1 cellular context compared by ENCODE assay signal in the genomic region with DNA sequence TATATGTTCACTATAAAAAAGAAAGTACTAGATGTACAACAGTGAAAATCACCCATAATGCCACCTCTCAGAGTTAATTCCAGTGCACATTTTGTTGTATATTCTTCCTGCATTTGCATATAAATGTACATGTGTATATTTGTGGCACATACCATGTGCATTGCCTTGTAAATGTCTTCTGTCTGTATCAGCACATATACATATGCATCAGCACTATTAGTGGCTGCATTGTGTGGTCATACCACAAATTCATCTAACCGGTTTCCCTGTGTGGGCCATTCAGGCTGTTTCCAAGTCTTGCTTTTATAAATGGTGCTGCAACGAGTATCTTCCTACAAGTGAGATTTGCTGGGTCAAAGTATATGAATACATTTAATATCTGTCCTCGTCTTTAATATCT.
TF ChIP-seq lines count a peak whose summit lies in the region.

No MANE protein-coding gene starts in this region.

TF ChIP-seq in K562, 482 proteins besides CTCF, POLR2A, EP300 and RAD21:
- peak; percentile 46; the same call in 1 of the 2 replicates for TF ChIP-seq C11orf30 (IDR thresholded peaks at IDR 0.05; ENCODE audit: low read depth)
- no peak for TF ChIP-seq STAT5B (CRISPR knock-in tag; IDR thresholded peaks at IDR 0.05)
- no peak for TF ChIP-seq CHCHD3 (CRISPR knock-in tag; IDR thresholded peaks at IDR 0.05)
- TF ChIP-seq KDM1A (IDR thresholded peaks at IDR 0.05), result peak in 1 of 2 experiments; percentile 65; a peak in 1 of 4 replicates
- TF ChIP-seq ZNF311 (CRISPR knock-in tag; IDR thresholded peaks at IDR 0.05), result no peak
- no peak for TF ChIP-seq RFX1 (IDR thresholded peaks at IDR 0.05)
- TF ChIP-seq, protein P1, sequence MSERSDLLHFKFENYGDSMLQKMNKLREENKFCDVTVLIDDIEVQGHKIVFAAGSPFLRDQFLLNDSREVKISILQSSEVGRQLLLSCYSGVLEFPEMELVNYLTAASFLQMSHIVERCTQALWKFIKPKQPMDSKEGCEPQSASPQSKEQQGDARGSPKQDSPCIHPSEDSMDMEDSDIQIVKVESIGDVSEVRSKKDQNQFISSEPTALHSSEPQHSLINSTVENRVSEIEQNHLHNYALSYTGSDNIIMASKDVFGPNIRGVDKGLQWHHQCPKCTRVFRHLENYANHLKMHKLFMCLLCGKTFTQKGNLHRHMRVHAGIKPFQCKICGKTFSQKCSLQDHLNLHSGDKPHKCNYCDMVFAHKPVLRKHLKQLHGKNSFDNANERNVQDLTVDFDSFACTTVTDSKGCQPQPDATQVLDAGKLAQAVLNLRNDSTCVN (CRISPR knock-in tag; IDR thresholded peaks at IDR 0.05), result no peak
- no peak for TF ChIP-seq FOXP1 (CRISPR knock-in tag; IDR thresholded peaks at IDR 0.05)
- TF ChIP-seq, protein P2, sequence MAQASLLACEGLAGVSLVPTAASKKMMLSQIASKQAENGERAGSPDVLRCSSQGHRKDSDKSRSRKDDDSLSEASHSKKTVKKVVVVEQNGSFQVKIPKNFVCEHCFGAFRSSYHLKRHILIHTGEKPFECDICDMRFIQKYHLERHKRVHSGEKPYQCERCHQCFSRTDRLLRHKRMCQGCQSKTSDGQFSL (CRISPR knock-in tag; IDR thresholded peaks at IDR 0.05), result no peak
- TF ChIP-seq, protein P2 (tag; IDR thresholded peaks at IDR 0.05), result no peak
- no peak for TF ChIP-seq TBP (optimal IDR thresholded peaks at IDR 0.05; ENCODE audit: low read depth, low read length)
- TF ChIP-seq, protein P3, sequence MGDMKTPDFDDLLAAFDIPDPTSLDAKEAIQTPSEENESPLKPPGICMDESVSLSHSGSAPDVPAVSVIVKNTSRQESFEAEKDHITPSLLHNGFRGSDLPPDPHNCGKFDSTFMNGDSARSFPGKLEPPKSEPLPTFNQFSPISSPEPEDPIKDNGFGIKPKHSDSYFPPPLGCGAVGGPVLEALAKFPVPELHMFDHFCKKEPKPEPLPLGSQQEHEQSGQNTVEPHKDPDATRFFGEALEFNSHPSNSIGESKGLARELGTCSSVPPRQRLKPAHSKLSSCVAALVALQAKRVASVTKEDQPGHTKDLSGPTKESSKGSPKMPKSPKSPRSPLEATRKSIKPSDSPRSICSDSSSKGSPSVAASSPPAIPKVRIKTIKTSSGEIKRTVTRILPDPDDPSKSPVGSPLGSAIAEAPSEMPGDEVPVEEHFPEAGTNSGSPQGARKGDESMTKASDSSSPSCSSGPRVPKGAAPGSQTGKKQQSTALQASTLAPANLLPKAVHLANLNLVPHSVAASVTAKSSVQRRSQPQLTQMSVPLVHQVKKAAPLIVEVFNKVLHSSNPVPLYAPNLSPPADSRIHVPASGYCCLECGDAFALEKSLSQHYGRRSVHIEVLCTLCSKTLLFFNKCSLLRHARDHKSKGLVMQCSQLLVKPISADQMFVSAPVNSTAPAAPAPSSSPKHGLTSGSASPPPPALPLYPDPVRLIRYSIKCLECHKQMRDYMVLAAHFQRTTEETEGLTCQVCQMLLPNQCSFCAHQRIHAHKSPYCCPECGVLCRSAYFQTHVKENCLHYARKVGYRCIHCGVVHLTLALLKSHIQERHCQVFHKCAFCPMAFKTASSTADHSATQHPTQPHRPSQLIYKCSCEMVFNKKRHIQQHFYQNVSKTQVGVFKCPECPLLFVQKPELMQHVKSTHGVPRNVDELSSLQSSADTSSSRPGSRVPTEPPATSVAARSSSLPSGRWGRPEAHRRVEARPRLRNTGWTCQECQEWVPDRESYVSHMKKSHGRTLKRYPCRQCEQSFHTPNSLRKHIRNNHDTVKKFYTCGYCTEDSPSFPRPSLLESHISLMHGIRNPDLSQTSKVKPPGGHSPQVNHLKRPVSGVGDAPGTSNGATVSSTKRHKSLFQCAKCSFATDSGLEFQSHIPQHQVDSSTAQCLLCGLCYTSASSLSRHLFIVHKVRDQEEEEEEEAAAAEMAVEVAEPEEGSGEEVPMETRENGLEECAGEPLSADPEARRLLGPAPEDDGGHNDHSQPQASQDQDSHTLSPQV (IDR thresholded peaks at IDR 0.05), result 0 out of 2 replicates have a peak, but pooled peaks have one; percentile 6
- TF ChIP-seq MEF2D (tag; conservative IDR thresholded peaks at IDR 0.05; ENCODE audit: low read depth), result no peak
- no peak for TF ChIP-seq ZNF431 (CRISPR knock-in tag; IDR thresholded peaks at IDR 0.05)
- no peak for TF ChIP-seq JUNB (CRISPR knock-in tag; conservative IDR thresholded peaks at IDR 0.05)
- peak; percentile 51; the same call in 1 of the 2 replicates for TF ChIP-seq ZNF316 (IDR thresholded peaks at IDR 0.05)
- TF ChIP-seq ZNF785 (CRISPR knock-in tag; IDR thresholded peaks at IDR 0.05), result no peak
- TF ChIP-seq, protein P4, sequence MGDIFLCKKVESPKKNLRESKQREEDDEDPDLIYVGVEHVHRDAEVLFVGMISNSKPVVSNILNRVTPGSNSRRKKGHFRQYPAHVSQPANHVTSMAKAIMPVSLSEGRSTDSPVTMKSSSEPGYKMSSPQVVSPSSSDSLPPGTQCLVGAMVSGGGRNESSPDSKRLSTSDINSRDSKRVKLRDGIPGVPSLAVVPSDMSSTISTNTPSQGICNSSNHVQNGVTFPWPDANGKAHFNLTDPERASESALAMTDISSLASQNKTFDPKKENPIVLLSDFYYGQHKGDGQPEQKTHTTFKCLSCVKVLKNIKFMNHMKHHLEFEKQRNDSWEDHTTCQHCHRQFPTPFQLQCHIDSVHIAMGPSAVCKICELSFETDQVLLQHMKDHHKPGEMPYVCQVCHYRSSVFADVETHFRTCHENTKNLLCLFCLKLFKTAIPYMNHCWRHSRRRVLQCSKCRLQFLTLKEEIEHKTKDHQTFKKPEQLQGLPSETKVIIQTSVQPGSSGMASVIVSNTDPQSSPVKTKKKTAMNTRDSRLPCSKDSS (IDR thresholded peaks at IDR 0.05; ENCODE audit: low read depth, partially characterized antibody), result no peak
